In the genomic region with DNA sequence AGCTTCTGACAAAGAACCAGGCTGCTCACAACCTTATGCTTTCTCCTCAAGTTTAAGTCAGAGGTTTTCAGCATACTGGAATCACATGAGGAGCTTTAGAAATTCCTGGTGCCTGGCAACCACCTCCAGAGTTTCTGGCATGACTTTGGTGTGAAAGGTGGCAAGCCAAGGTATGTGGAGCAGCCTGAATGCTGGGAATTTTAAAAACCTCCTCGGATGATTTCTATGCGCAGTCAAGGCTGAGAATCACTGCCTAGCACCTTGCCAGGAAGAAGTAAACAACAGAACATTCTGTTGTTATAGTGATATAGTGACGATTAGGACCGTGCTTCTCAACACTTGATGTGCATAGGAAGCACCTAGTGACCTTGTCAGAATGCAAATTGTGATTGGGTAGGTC, we compare ENCODE assay signal across 17 cellular contexts. TPM values are rescaled to one million over a fixed set of nuclear protein-coding genes. Genes with fewer than 3 reads are reported as not detected.
"Had no signal": no experiment of that assay in that cellular context is flagged by ENCODE, and none has a peak within 500 bp of the region (broad histone marks: within the 10 kb centered on the region; RNA-seq: fewer than 3 reads in every experiment).

No MANE protein-coding gene starts in this region.

- H3K27me3 ChIP-seq: adrenal gland, body of pancreas had no signal

- H3K4me3 ChIP-seq: adrenal gland, body of pancreas, prostate gland, thoracic aorta had no signal

- ATAC-seq: activated CD8-positive, alpha-beta T cell treated with anti-CD3 and anti-CD28 coated beads for 36 hours; activated T-cell treated with anti-CD3 and anti-CD28 coated beads, Interleukin-2, amount 50 U/mL, for 4 hours; body of pancreas had no signal

- H3K4me1 Mint-ChIP-seq: activated naive CD4-positive, alpha-beta T cell treated with anti-CD3 and anti-CD28 coated beads, Interleukin-2, amount 50 U/mL, for 24 hours; central memory CD8-positive, alpha-beta T cell had no signal

- H3K4me3 Mint-ChIP-seq: activated CD8-positive, alpha-beta T cell treated with anti-CD3 and anti-CD28 coated beads for 36 hours; activated naive CD4-positive, alpha-beta T cell treated with anti-CD3 and anti-CD28 coated beads, Interleukin-2, amount 50 U/mL, for 24 hours; activated T-cell treated with anti-CD3 and anti-CD28 coated beads, Interleukin-2, amount 50 U/mL, for 4 hours; central memory CD8-positive, alpha-beta T cell; nephron progenitor cell had no signal

- H3K9me3 Mint-ChIP-seq: activated CD8-positive, alpha-beta T cell treated with anti-CD3 and anti-CD28 coated beads for 36 hours; activated naive CD4-positive, alpha-beta T cell treated with anti-CD3 and anti-CD28 coated beads, Interleukin-2, amount 50 U/mL, for 24 hours; activated T-cell treated with anti-CD3 and anti-CD28 coated beads, Interleukin-2, amount 50 U/mL, for 4 hours; central memory CD8-positive, alpha-beta T cell; nephron progenitor cell had no signal

- H3K4me1 ChIP-seq: adrenal gland, body of pancreas, prostate gland had no signal

- H3K9me3 ChIP-seq: adrenal gland, body of pancreas, prostate gland, thoracic aorta had no signal

- H3K36me3 Mint-ChIP-seq: activated naive CD4-positive, alpha-beta T cell treated with anti-CD3 and anti-CD28 coated beads, Interleukin-2, amount 50 U/mL, for 24 hours had no signal

- H3K36me3 ChIP-seq: adrenal gland, prostate gland, thoracic aorta had no signal

- DNase-seq: activated CD4-positive, alpha-beta T cell treated with anti-CD3 and anti-CD28 coated beads for 4 hours; activated CD8-positive, alpha-beta T cell treated with anti-CD3 and anti-CD28 coated beads for 36 hours; activated effector memory CD4-positive, alpha-beta T cell treated with anti-CD3 and anti-CD28 coated beads, Interleukin-2, amount 50 U/mL, for 16 hours; activated T-cell treated with anti-CD3 and anti-CD28 coated beads, Interleukin-2, amount 50 U/mL, for 4 hours; body of pancreas; effector CD8-positive, alpha-beta T cell; hippocampal formation; nephron progenitor cell; occipital lobe; stimulated activated CD4-positive, alpha-beta T cell treated with anti-CD3 and anti-CD28 coated beads, Interleukin-12 subunit alpha, Interleukin-12 subunit beta, amount 100 ng/mL, for 4 hours; stimulated activated CD4-positive, alpha-beta T cell treated with anti-CD3 and anti-CD28 coated beads, Interleukin-2, amount 100 ng/mL, for 24 hours; T-helper 2 cell had no signal

- H3K27ac ChIP-seq: adrenal gland, body of pancreas, prostate gland, thoracic aorta had no signal

- H3K27ac Mint-ChIP-seq: activated CD8-positive, alpha-beta T cell treated with anti-CD3 and anti-CD28 coated beads for 36 hours; activated naive CD4-positive, alpha-beta T cell treated with anti-CD3 and anti-CD28 coated beads, Interleukin-2, amount 50 U/mL, for 24 hours; nephron progenitor cell had no signal

RNA-seq across cellular contexts. Expression of gene CCBE1, which starts 11.7 kb away (rescaled TPM):
- total RNA-seq: activated CD8-positive, alpha-beta T cell treated with anti-CD3 and anti-CD28 coated beads for 36 hours had no signal
